In the genomic region with DNA sequence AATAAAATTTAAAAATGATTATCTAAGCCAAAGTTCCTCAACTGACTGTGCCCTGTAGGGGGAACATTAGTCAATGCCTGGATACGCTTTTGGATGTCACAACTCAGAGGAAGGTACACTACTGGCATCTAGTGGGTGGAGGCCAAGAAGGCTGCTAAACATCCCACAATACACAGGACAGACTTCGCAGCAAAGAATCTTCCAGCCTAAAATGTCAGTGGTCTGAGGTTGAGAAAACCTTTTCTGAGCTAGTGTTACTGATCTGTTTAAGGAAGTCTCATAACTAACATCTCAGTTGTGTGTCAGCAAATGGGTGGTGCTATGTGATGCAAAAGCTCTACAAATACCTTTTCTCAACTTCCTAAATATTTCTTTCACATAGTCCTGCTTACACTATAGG, we compare ENCODE assay signal across 19 cellular contexts. TPM values are rescaled to one million over a fixed set of nuclear protein-coding genes. Genes with fewer than 3 reads are reported as not detected.
DNase-seq lines count a peak whose midpoint lies in the region; ATAC-seq, FAIRE-seq and TF ChIP-seq lines count a peak whose summit lies in the region.
"Had no signal": no experiment of that assay in that cellular context is flagged by ENCODE, and none has a peak within 500 bp of the region (broad histone marks: within the 10 kb centered on the region; RNA-seq: fewer than 3 reads in every experiment).

No MANE protein-coding gene starts in this region.

- 0 out of 2 replicates have a peak overlapping the region, but pooled peaks have one; percentile 6 for H4K91ac ChIP-seq in IMR-90 (ENCODE audit: insufficient read depth, low read depth, low read length)

- H3K4me1 ChIP-seq in IMR-90 (ENCODE audit: control insufficient read depth, insufficient read depth, low read length) = peaks cover 2% of the 10 kb centered on the region; the same call in 1 of the 2 replicates
- H3K4me1 ChIP-seq: BLaER1, stomach had no signal

- peaks cover 7% of the 10 kb centered on the region; the same call in 1 of the 2 replicates for H3K36me3 ChIP-seq in IMR-90 (ENCODE audit: control insufficient read depth, insufficient read depth, low read length)
- H3K36me3 ChIP-seq: BLaER1 had no signal

- WGBS in IMR-90 (ENCODE audit: extremely low coverage in 2 of 2, insufficient read length in 1 of 2), 2 experiments = no CpG with 5 or more reads among the region's 2 CpGs

- no peak for ATAC-seq in IMR-90 (ENCODE audit: low read depth)
- no peak for ATAC-seq in GM18867 (IDR thresholded peaks at IDR 0.05; ENCODE audit: unreplicated experiment)
- no peak for ATAC-seq in HG03442 (IDR thresholded peaks at IDR 0.05; ENCODE audit: unreplicated experiment)
- ATAC-seq: GM23338 had no signal

- intact Hi-C loops in IMR-90 (cut with micrococcal nuclease) = no loop called here

- H3K4me3 ChIP-seq in AG09309 (ENCODE audit: control insufficient read depth, low read depth, low read length) (no peak overlapping the region), IMR-90 (ENCODE audit: insufficient read depth, low read depth, low read length) (no peak overlapping the region), fibroblast of villous mesenchyme (ENCODE audit: low read depth, low read length) (no peak overlapping the region)
- H3K4me3 ChIP-seq: BLaER1, GM23338, hepatocyte, stomach had no signal

- H2BK15ac ChIP-seq in IMR-90 (ENCODE audit: low read depth, low read length) = peak overlapping the region; percentile 11; the same call in 1 of the 3 replicates

- H4K20me1 ChIP-seq in IMR-90 (ENCODE audit: insufficient read depth, low read length) = no peaks in the 10 kb centered on the region
- H4K20me1 ChIP-seq: BLaER1 had no signal

- no peak overlapping the region for H3K9ac ChIP-seq in IMR-90 (ENCODE audit: low read depth, low read length)
- H3K9ac ChIP-seq: BLaER1 had no signal

- no peak overlapping the region for H3K18ac ChIP-seq in IMR-90 (ENCODE audit: low read depth, low read length)

- DNase-seq in AG09309 (ENCODE audit: low read depth) (no peak), IMR-90 (no peak), SIG-M5 (lab: John Stamatoyannopoulos, UW) (peak; percentile 9), fibroblast of villous mesenchyme (ENCODE audit: low read depth) (no peak), retina (no peak), GM12891 (ENCODE audit: insufficient read length, low spot score) (no peak)
- DNase-seq: activated naive CD4-positive, alpha-beta T cell treated with Interleukin-2 at 50 U/mL for 16 hours; NCI-H1105 treated with DMSO at 0.1 percent for 48 hours; stomach had no signal

- TF ChIP-seq POLR2A in IMR-90 (IDR thresholded peaks at IDR 0.05; ENCODE audit: low read depth, low read length) (no peak), GM12891 (IDR thresholded peaks at IDR 0.05; ENCODE audit: low read depth, low read length) (no peak)

- H3K27ac ChIP-seq in IMR-90 (ENCODE audit: insufficient read depth, low read length) = no peak overlapping the region
- H3K27ac ChIP-seq: BLaER1, hepatocyte, stomach had no signal

- H3K4ac ChIP-seq in IMR-90 (ENCODE audit: low read depth, low read length) = 0 out of 2 replicates have a peak overlapping the region, but pooled peaks have one; percentile 50

- H2BK20ac ChIP-seq in IMR-90 (ENCODE audit: low read depth, low read length) = peak overlapping the region; percentile 1; the same call in 1 of the 2 replicates

- no peak overlapping the region for H3K56ac ChIP-seq in IMR-90 (ENCODE audit: extremely low read depth, insufficient read depth, low read length)

- peaks cover 8 to 24% of the 10 kb centered on the region in 2 experiments; a peak in 3 of 4 replicates for H3K79me1 ChIP-seq in IMR-90 (ENCODE audit: low read depth in 1 of 2, low read length in 2 of 2)

- no peak for FAIRE-seq in GM12891 (lab: Jason Lieb, UNC)
- FAIRE-seq: bronchial epithelial cell, endometrium, TTC549 had no signal

- dilution Hi-C loops in IMR-90 (cut with HindIII; ENCODE audit: low sequenced_read_pairs, unreplicated experiment) = no loop called here

- TF ChIP-seq CTCF in AG09309 (IDR thresholded peaks at IDR 0.05; ENCODE audit: control insufficient read depth, insufficient read depth, low read depth, low read length, missing control alignments) = peak; percentile 20
- TF ChIP-seq CTCF in IMR-90 (conservative IDR thresholded peaks at IDR 0.05; ENCODE audit: low read depth, low read length) = 0 out of 2 replicates have a peak, but pooled peaks have one; percentile 2
- TF ChIP-seq CTCF in fibroblast of villous mesenchyme (IDR thresholded peaks at IDR 0.05; ENCODE audit: insufficient read depth, low read depth, low read length) = peak; percentile 15

- in situ Hi-C loops in IMR-90 (cut with MboI; ENCODE audit: low sequenced_read_pairs) = no loop called here

- H2AFZ ChIP-seq in IMR-90 (replicated peaks; ENCODE audit: low read length, poor library complexity) = no peak overlapping the region
- H2AFZ ChIP-seq: GM23338, hepatocyte had no signal

- CTCF ChIA-PET in IMR-90 (lab: Yijun Ruan, JAX) = no interaction called here

- no TSS peak for BruUV-seq in IMR-90 (replicated peaks; lab: Mats Ljungman, UMichigan)

- no peak overlapping the region for H2AK9ac ChIP-seq in IMR-90 (replicated peaks; ENCODE audit: low read depth, low read length, poor library complexity)

- 0 out of 2 replicates have a peak overlapping the region, but pooled peaks have one; percentile 1 for H2BK120ac ChIP-seq in IMR-90 (ENCODE audit: low read depth, low read length)

- H2BK5ac ChIP-seq in IMR-90 (ENCODE audit: low read depth, low read length, poor library complexity, severe bottlenecking) = peak overlapping the region; percentile 26

- H3K23ac ChIP-seq in IMR-90 (ENCODE audit: low read depth, low read length) = no peak overlapping the region

- H3K4me2 ChIP-seq in IMR-90 (ENCODE audit: low read depth, low read length) = no peak overlapping the region
- H3K4me2 ChIP-seq: BLaER1, GM23338, hepatocyte had no signal

- 0 out of 2 replicates have a peak overlapping the region, but pooled peaks have one; percentile 46 for H3K14ac ChIP-seq in IMR-90 (replicated peaks; ENCODE audit: low read depth, low read length)

- H3K9me3 ChIP-seq in IMR-90 (ENCODE audit: control insufficient read depth, insufficient read depth, low read length) = peaks cover 5% of the 10 kb centered on the region

- TF ChIP-seq RAD21 in IMR-90 (IDR thresholded peaks at IDR 0.05; ENCODE audit: low read length) = no peak

- POLR2A ChIA-PET in IMR-90 (lab: Charles Lee; ENCODE audit: unreplicated experiment) = no interaction called here

- H3K27me3 ChIP-seq in IMR-90 (ENCODE audit: control insufficient read depth, insufficient read depth, low read length) = no peaks in the 10 kb centered on the region
- H3K27me3 ChIP-seq: BLaER1, hepatocyte, stomach had no signal

- H3K9me1 ChIP-seq in IMR-90 (ENCODE audit: insufficient read depth, low read length) = peaks cover 8% of the 10 kb centered on the region; the same call in 1 of the 2 replicates

- peak overlapping the region; percentile 79; the same call in 1 of the 2 replicates for H2AK5ac ChIP-seq in IMR-90 (ENCODE audit: low read depth, low read length)

- H4K8ac ChIP-seq in IMR-90 (ENCODE audit: low read depth in 2 of 2, low read length in 2 of 2) = no peak overlapping the region

- H4K5ac ChIP-seq in IMR-90 (ENCODE audit: low read depth, low read length) = no peak overlapping the region

TF ChIP-seq in IMR-90, 13 proteins besides CTCF, POLR2A, EP300 and RAD21:
- TF ChIP-seq BHLHE40 (IDR thresholded peaks at IDR 0.05; ENCODE audit: low read depth, low read length) (no peak), MAZ (IDR thresholded peaks at IDR 0.05; ENCODE audit: borderline replicate concordance, low read depth, low read length) (no peak), NFE2L2 (IDR thresholded peaks at IDR 0.05; ENCODE audit: low read depth, low read length) (no peak), USF2 (IDR thresholded peaks at IDR 0.05; ENCODE audit: low read depth, low read length) (no peak), MXI1 (IDR thresholded peaks at IDR 0.05; ENCODE audit: borderline replicate concordance, low read depth, low read length) (no peak), FOS (IDR thresholded peaks at IDR 0.05; ENCODE audit: low read depth, low read length) (no peak)

TF ChIP-seq in GM12891, 5 proteins besides CTCF, POLR2A, EP300 and RAD21:
- TF ChIP-seq TAF1 (IDR thresholded peaks at IDR 0.05; ENCODE audit: low read depth, low read length) (no peak), POU2F2 (IDR thresholded peaks at IDR 0.05; ENCODE audit: low read depth, low read length) (no peak)

RNA-seq across cellular contexts. Expression of gene LDHAL6B, which starts 20.9 kb away (rescaled TPM):
- total RNA-seq in IMR-90 (2012; rRNA removed) = not detected in 2 replicates
- not detected in 2 replicates for polyA plus RNA-seq in IMR-90 (2012; rRNA removed)
- not detected in 2 replicates for polyA plus RNA-seq in IMR-90 (2012; cell fraction: cytosol; rRNA removed)
- polyA plus RNA-seq in IMR-90 (2012; cell fraction: nucleus; rRNA removed; ENCODE audit: low replicate concordance) = not detected in 2 replicates
- not detected in 2 replicates for total RNA-seq in fibroblast of villous mesenchyme
- 0.30 TPM for polyA plus RNA-seq in GM12891 (2012; ENCODE audit: low read depth, missing spikeins)
- total RNA-seq: bronchial epithelial cell, GM23338, hepatocyte, neural crest cell, skeletal muscle tissue, stomach had no signal
- polyA plus RNA-seq: GM23338, stomach had no signal
